1 cellular context compared by ENCODE assay signal in the genomic region with DNA sequence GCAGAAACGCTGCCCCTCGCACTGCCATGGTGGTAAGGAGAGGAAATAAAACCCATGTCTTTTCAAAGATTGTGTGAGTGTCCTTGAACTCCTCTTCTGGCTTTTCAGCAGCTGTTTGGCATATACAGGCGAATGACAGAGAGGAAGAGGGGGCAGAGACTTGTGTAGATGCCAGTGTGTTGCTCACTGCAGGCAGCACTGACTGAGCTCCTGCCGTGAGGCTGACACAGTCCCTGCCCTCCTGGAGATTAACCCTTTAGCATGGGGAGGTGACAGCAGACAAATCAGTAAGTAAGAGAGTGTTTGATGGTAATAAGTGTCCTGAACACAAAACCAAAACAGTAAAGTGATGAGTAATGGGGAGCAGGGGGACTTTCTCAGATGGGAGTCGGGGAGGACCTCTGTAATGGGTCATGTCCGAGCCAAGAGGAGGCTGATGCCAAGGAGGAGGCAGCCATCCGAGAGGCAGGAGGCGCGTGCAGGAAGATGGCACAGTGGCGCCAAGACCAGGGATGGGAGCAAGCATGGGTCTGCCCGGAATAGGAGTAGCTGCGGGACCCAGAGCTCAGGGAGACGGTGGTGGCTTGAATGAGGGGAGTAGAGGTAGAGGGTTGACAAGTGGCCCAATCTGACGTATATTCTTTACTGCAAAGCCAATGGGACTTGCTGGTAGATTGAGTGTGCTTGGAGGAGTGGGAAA.
TF ChIP-seq lines count a peak whose summit lies in the region.

No MANE protein-coding gene starts in this region.

TF ChIP-seq in WTC11, 78 proteins besides CTCF, POLR2A, EP300 and RAD21 (continued from another document):
- TF ChIP-seq, protein P1, sequence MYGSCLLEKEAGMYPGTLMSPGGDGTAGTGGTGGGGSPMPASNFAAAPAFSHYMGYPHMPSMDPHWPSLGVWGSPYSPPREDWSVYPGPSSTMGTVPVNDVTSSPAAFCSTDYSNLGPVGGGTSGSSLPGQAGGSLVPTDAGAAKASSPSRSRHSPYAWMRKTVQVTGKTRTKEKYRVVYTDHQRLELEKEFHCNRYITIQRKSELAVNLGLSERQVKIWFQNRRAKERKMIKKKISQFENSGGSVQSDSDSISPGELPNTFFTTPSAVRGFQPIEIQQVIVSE (CRISPR knock-in tag; IDR thresholded peaks at IDR 0.05; ENCODE audit: borderline replicate concordance), result no peak
- TF ChIP-seq, protein P2, sequence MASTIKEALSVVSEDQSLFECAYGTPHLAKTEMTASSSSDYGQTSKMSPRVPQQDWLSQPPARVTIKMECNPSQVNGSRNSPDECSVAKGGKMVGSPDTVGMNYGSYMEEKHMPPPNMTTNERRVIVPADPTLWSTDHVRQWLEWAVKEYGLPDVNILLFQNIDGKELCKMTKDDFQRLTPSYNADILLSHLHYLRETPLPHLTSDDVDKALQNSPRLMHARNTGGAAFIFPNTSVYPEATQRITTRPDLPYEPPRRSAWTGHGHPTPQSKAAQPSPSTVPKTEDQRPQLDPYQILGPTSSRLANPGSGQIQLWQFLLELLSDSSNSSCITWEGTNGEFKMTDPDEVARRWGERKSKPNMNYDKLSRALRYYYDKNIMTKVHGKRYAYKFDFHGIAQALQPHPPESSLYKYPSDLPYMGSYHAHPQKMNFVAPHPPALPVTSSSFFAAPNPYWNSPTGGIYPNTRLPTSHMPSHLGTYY (CRISPR knock-in tag; IDR thresholded peaks at IDR 0.05), result no peak
- TF ChIP-seq, protein P3, sequence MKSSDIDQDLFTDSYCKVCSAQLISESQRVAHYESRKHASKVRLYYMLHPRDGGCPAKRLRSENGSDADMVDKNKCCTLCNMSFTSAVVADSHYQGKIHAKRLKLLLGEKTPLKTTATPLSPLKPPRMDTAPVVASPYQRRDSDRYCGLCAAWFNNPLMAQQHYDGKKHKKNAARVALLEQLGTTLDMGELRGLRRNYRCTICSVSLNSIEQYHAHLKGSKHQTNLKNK (CRISPR knock-in tag; IDR thresholded peaks at IDR 0.05), result no peak
- no peak for TF ChIP-seq ZNF416 (CRISPR knock-in tag; IDR thresholded peaks at IDR 0.05)
- TF ChIP-seq NFYB (CRISPR knock-in tag; conservative IDR thresholded peaks at IDR 0.05; ENCODE audit: low read depth), result no peak
- TF ChIP-seq ZNF263 (CRISPR knock-in tag; IDR thresholded peaks at IDR 0.05; ENCODE audit: low read depth), result no peak
- TF ChIP-seq ZNF423 (CRISPR knock-in tag; IDR thresholded peaks at IDR 0.05), result no peak
- TF ChIP-seq TP53 (CRISPR knock-in tag; IDR thresholded peaks at IDR 0.05), result no peak
- TF ChIP-seq, protein P4, sequence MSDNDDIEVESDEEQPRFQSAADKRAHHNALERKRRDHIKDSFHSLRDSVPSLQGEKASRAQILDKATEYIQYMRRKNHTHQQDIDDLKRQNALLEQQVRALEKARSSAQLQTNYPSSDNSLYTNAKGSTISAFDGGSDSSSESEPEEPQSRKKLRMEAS (CRISPR knock-in tag; IDR thresholded peaks at IDR 0.05), result no peak
- TF ChIP-seq NR1H2 (CRISPR knock-in tag; IDR thresholded peaks at IDR 0.05), result no peak
- TF ChIP-seq, protein P5, sequence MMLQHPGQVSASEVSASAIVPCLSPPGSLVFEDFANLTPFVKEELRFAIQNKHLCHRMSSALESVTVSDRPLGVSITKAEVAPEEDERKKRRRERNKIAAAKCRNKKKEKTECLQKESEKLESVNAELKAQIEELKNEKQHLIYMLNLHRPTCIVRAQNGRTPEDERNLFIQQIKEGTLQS (CRISPR knock-in tag; conservative IDR thresholded peaks at IDR 0.05), result no peak
- TF ChIP-seq SP1 (CRISPR knock-in tag; conservative IDR thresholded peaks at IDR 0.05), result no peak
- TF ChIP-seq TEAD4 (CRISPR knock-in tag; IDR thresholded peaks at IDR 0.05), result no peak
- no peak for TF ChIP-seq RELA (CRISPR knock-in tag; IDR thresholded peaks at IDR 0.05; ENCODE audit: borderline replicate concordance)
